In genomic region chr6:169638915-169639314, GRCh38 we compare ENCODE assay signal across 21 cellular contexts.
DNase-seq lines count a peak whose midpoint lies in the region; ATAC-seq and TF ChIP-seq lines count a peak whose summit lies in the region.
"Had no signal": no experiment of that assay in that cellular context is flagged by ENCODE, and none has a peak within 500 bp of the region (broad histone marks: within the 10 kb centered on the region; RNA-seq: fewer than 3 reads in every experiment).

No MANE protein-coding gene starts in this region.

- H3K36me3 ChIP-seq in esophagus muscularis mucosa (peaks cover 5 to 41% (median 8%) of the 10 kb centered on the region in 4 donors), upper lobe of right lung (peaks cover 4% of the 10 kb centered on the region)

- no peak for TF ChIP-seq EP300 in esophagus muscularis mucosa (IDR thresholded peaks at IDR 0.05)

- WGBS in esophagus muscularis mucosa, result 95% methylated on average over 19 of the region's 19 CpGs

- H3K36me3 Mint-ChIP-seq in neural crest cell (ENCODE audit: low read depth), result peaks cover 7% of the 10 kb centered on the region

- no peak for TF ChIP-seq POLR2A in esophagus muscularis mucosa (IDR thresholded peaks at IDR 0.05; ENCODE audit: low read depth)

- H3K4me1 ChIP-seq in esophagus muscularis mucosa (no peaks in the 10 kb centered on the region), upper lobe of right lung (no peaks in the 10 kb centered on the region)
- H3K4me1 ChIP-seq: A549, Caco-2, HAP-1, Peyer's patch had no signal

- no peaks in the 10 kb centered on the region for H3K27me3 Mint-ChIP-seq in neural crest cell (ENCODE audit: low read depth)
- H3K27me3 Mint-ChIP-seq: CD4-positive, alpha-beta T cell had no signal

- no peak for TF ChIP-seq CTCF in esophagus muscularis mucosa (IDR thresholded peaks at IDR 0.05)
- TF ChIP-seq CTCF in neural crest cell (conservative IDR thresholded peaks at IDR 0.05), result no peak
- TF ChIP-seq CTCF in upper lobe of right lung (IDR thresholded peaks at IDR 0.05), result no peak

- no peak overlapping the region for H3K4me3 ChIP-seq in esophagus muscularis mucosa
- H3K4me3 ChIP-seq in upper lobe of right lung, result no peak overlapping the region
- H3K4me3 ChIP-seq: A549, HAP-1, Peyer's patch had no signal

- DNase-seq in cardiac septum (ENCODE audit: low spot score) (peak; percentile 53), left ventricle myocardium superior (no peak), esophagus muscularis mucosa (ENCODE audit: extremely low spot score) (peak; percentile 55), neural crest cell (ENCODE audit: low read depth, low spot score) (no peak), upper lobe of right lung (no peak), A172 (ENCODE audit: low spot score) (no peak), activated T-cell treated with anti-CD3 and anti-CD28 coated beads for 4 hours (no peak)
- DNase-seq in stimulated activated CD4-positive, alpha-beta T cell treated with anti-CD3 and anti-CD28 coated beads, Interleukin-4, amount 100 ng/mL, for 4 hours, result no peak
- DNase-seq: CD4-positive, alpha-beta T cell; DMS153; GF-D8; NCI-H1092 treated with DMSO at 0.1 percent for 48 hours; NCI-H146; NCI-H2081; NCI-H446 treated with DMSO at 0.1 percent for 48 hours; NCI-H69; Peyer's patch; Right ventricle myocardium superior had no signal

- H3K9me3 ChIP-seq in esophagus muscularis mucosa, result no peaks in the 10 kb centered on the region
- no peaks in the 10 kb centered on the region for H3K9me3 ChIP-seq in upper lobe of right lung
- H3K9me3 ChIP-seq: A549, Caco-2, HAP-1, Peyer's patch had no signal

- ATAC-seq in left ventricle myocardium superior (no peak), upper lobe of right lung (peak; percentile 39)

- H3K27ac Mint-ChIP-seq in neural crest cell (ENCODE audit: unreplicated experiment), result peak overlapping the region; percentile 27
- H3K27ac Mint-ChIP-seq: CD4-positive, alpha-beta T cell had no signal

- H3K4me3 Mint-ChIP-seq in neural crest cell, result no peak overlapping the region
- H3K4me3 Mint-ChIP-seq: CD4-positive, alpha-beta T cell had no signal

- intact Hi-C loops in cardiac septum (cut with DNase I) (no loop called here), left ventricle myocardium superior (cut with micrococcal nuclease) (no loop called here), esophagus muscularis mucosa (cut with DNase I) (no loop called here), upper lobe of right lung (cut with DNase I) (no loop called here)

- no peaks in the 10 kb centered on the region for H3K9me3 Mint-ChIP-seq in neural crest cell
- H3K9me3 Mint-ChIP-seq: CD4-positive, alpha-beta T cell had no signal

- peaks cover 12% of the 10 kb centered on the region for H3K4me1 Mint-ChIP-seq in neural crest cell

- no peak overlapping the region for H3K27ac ChIP-seq in esophagus muscularis mucosa (replicated peaks in 1 of 4)
- no peak overlapping the region for H3K27ac ChIP-seq in upper lobe of right lung
- H3K27ac ChIP-seq: A549, Peyer's patch had no signal

- H3K27me3 ChIP-seq in esophagus muscularis mucosa (no peaks in the 10 kb centered on the region), upper lobe of right lung (no peaks in the 10 kb centered on the region)
- H3K27me3 ChIP-seq: Peyer's patch had no signal

Comparison
In these comparisons a context has a peak if more than half of its experiments do, and no peak if none do; other contexts are left out.
1. DNase-seq: peak in cardiac septum (single experiment) and esophagus muscularis mucosa (single experiment); none in left ventricle myocardium superior (single experiment), neural crest cell (single experiment), upper lobe of right lung (single experiment), A172 (single experiment), stimulated activated CD4-positive, alpha-beta T cell treated with anti-CD3 and anti-CD28 coated beads, Interleukin-4, amount 100 ng/mL, for 4 hours (0 of 2) and activated T-cell treated with anti-CD3 and anti-CD28 coated beads for 4 hours (single experiment).